1 cellular context compared by ENCODE assay signal in genomic region chr9:92406506-92406905, GRCh38.
TF ChIP-seq lines count a peak whose summit lies in the region.

No MANE protein-coding gene starts in this region.

TF ChIP-seq in endothelial cell of umbilical vein, 7 proteins besides CTCF, POLR2A, EP300 and RAD21 (continued from another document):
- TF ChIP-seq MAX (IDR thresholded peaks at IDR 0.05; ENCODE audit: insufficient read depth, insufficient read length) (no peak), FOS (IDR thresholded peaks at IDR 0.05; ENCODE audit: borderline replicate concordance, insufficient read depth, low read length) (no peak), GATA2 (IDR thresholded peaks at IDR 0.05; ENCODE audit: insufficient read depth, insufficient read length, low read depth, low read length) (no peak)
